Comparison of ENCODE assay signal across 23 cellular contexts in the genomic region with DNA sequence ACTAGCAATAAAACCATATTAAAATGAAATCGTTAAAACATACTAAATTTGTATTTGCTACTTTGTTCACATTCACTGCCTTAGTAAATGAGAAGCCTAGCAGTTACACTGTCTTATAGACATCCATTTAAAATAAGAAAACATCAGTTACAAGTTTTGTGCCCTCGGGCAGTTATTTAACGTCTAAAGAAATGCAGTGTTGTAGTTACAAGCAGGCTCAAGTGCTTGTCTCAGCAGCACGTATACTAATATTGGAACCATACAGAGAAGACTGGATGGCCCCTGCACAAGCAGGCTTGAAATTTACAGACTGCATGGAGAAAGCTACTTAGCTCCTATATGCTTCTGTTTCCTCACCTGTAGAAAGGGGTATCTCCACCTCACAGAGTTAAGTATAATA.
"Had no signal": no experiment of that assay in that cellular context is flagged by ENCODE, and none has a peak within 500 bp of the region (broad histone marks: within the 10 kb centered on the region; RNA-seq: fewer than 3 reads in every experiment).

No MANE protein-coding gene starts in this region.

- H3K9me3 ChIP-seq: lower lobe of right lung, mucosa of descending colon had no signal

- DNase-seq: dermis blood vessel endothelial cell; dorsolateral prefrontal cortex; effector CD4-positive, alpha-beta T cell; effector memory CD4-positive, alpha-beta T cell; foreskin keratinocyte; heart left ventricle; hypothalamus; immature natural killer cell; islet precursor cell; left cardiac atrium; left lung; left ventricle myocardium superior; lower lobe of right lung; mesenchymal stem cell; mucosa of descending colon; naive B cell; naive thymus-derived CD8-positive, alpha-beta T cell had no signal

- H3K27me3 ChIP-seq: dorsolateral prefrontal cortex, esophagus muscularis mucosa, foreskin keratinocyte, gastroesophageal sphincter, heart left ventricle, hepatocyte, left lung had no signal

- H3K4me3 ChIP-seq: coronary artery, dorsolateral prefrontal cortex, esophagus muscularis mucosa, gastroesophageal sphincter, heart left ventricle, hepatocyte, left lung, lower lobe of right lung, mucosa of descending colon had no signal

- H3K27ac ChIP-seq: coronary artery, dorsolateral prefrontal cortex, esophagus muscularis mucosa, foreskin keratinocyte, gastroesophageal sphincter, heart left ventricle, hepatocyte, left lung, lower lobe of right lung had no signal

- ATAC-seq: foreskin keratinocyte; gastroesophageal sphincter; heart left ventricle; left cardiac atrium; left lung; left ventricle myocardium superior; lower lobe of right lung; mucosa of descending colon; naive thymus-derived CD8-positive, alpha-beta T cell had no signal

- FAIRE-seq: endothelial cell of umbilical vein, frontal cortex had no signal

- H3K4me1 ChIP-seq: esophagus muscularis mucosa, foreskin keratinocyte, gastroesophageal sphincter, heart left ventricle, left lung, lower lobe of right lung had no signal
